Comparison of ENCODE assay signal across 9 cellular contexts in genomic region chr17:2347805-2348685, GRCh38. TPM values are rescaled to one million over a fixed set of nuclear protein-coding genes. Genes with fewer than 3 reads are reported as not detected.
A peak's percentile ranks its signal among the peaks of the same experiment; 100 is the strongest.
DNase-seq lines count a peak whose midpoint lies in the region; ATAC-seq and TF ChIP-seq lines count a peak whose summit lies in the region.
"Had no signal": no experiment of that assay in that cellular context is flagged by ENCODE, and none has a peak within 500 bp of the region (broad histone marks: within the 10 kb centered on the region; RNA-seq: fewer than 3 reads in every experiment).

No MANE protein-coding gene starts in this region.

- peaks cover 12% of the 10 kb centered on the region for H3K4me1 ChIP-seq in left ventricle myocardium inferior
- H3K4me1 ChIP-seq in psoas muscle: peaks cover 18% of the 10 kb centered on the region
- peaks cover 2% of the 10 kb centered on the region for H3K4me1 ChIP-seq in CD8-positive, alpha-beta memory T cell (ENCODE audit: insufficient read depth, low read length)

- 53 to 55% (median 55%) methylated on average over 11 of the region's 11 CpGs for WGBS in psoas muscle, 3 donors

- H3K4me1 Mint-ChIP-seq in activated T-cell treated with anti-CD3 and anti-CD28 coated beads, Interleukin-2, amount 50 U/mL, for 4 hours (ENCODE audit: low read depth): peaks cover 7% of the 10 kb centered on the region
- peaks cover 7 to 18% (median 9%) of the 10 kb centered on the region in 3 donors for H3K4me1 Mint-ChIP-seq in CD8-positive, alpha-beta memory T cell

- H3K27ac Mint-ChIP-seq in CD8-positive, alpha-beta memory T cell: peak overlapping the region in 1 of 8 donors; percentile 65
- H3K27ac Mint-ChIP-seq: CD4-positive, CD25-positive, alpha-beta regulatory T cell had no signal

- DNase-seq in Right ventricle myocardium inferior (ENCODE audit: missing footprints): no peak
- no peak for DNase-seq in left ventricle myocardium inferior
- DNase-seq in SHP77 treated with DMSO at 0.1 percent for 48 hours (lab: John Stamatoyannopoulos, UW): peak; percentile 85
- DNase-seq in head of caudate nucleus: peak in 36 of 42 donors; percentile 19 to 89 (median 62)
- DNase-seq in psoas muscle: peak; percentile 71 to 88
- no peak for DNase-seq in activated T-cell treated with anti-CD3 and anti-CD28 coated beads, Interleukin-2, amount 50 U/mL, for 4 hours
- no peak for DNase-seq in CD8-positive, alpha-beta memory T cell
- DNase-seq: CD4-positive, CD25-positive, alpha-beta regulatory T cell had no signal

- H3K27ac ChIP-seq in left ventricle myocardium inferior (replicated peaks) (no peak overlapping the region), psoas muscle (peak overlapping the region; percentile 68)
- H3K27ac ChIP-seq in CD8-positive, alpha-beta memory T cell (ENCODE audit: low read depth, low read length): no peak overlapping the region

- H3K36me3 ChIP-seq in left ventricle myocardium inferior (peaks cover 16% of the 10 kb centered on the region), psoas muscle (ENCODE audit: insufficient read depth in 1 of 2, low read depth in 1 of 2) (peaks cover 0 to 17% of the 10 kb centered on the region in 2 donors)
- H3K36me3 ChIP-seq in CD8-positive, alpha-beta memory T cell (ENCODE audit: insufficient read depth, low read length): peaks cover 11% of the 10 kb centered on the region

- ATAC-seq in Right ventricle myocardium inferior (peak; percentile 66), psoas muscle (peak; percentile 96 to 98 (median 97)), GM21737 (IDR thresholded peaks at IDR 0.05; ENCODE audit: unreplicated experiment) (no peak)
- no peak for ATAC-seq in activated T-cell treated with anti-CD3 and anti-CD28 coated beads, Interleukin-2, amount 50 U/mL, for 4 hours

- H3K27me3 Mint-ChIP-seq in activated T-cell treated with anti-CD3 and anti-CD28 coated beads, Interleukin-2, amount 50 U/mL, for 4 hours (ENCODE audit: low read depth): no peaks in the 10 kb centered on the region
- no peaks in the 10 kb centered on the region for H3K27me3 Mint-ChIP-seq in CD8-positive, alpha-beta memory T cell
- H3K27me3 Mint-ChIP-seq: CD4-positive, CD25-positive, alpha-beta regulatory T cell had no signal

- H3K27me3 ChIP-seq in left ventricle myocardium inferior (ENCODE audit: low read depth): no peaks in the 10 kb centered on the region
- no peaks in the 10 kb centered on the region for H3K27me3 ChIP-seq in psoas muscle (ENCODE audit: insufficient read depth in 3 of 3, low read length in 2 of 3)
- no peaks in the 10 kb centered on the region for H3K27me3 ChIP-seq in CD8-positive, alpha-beta memory T cell (ENCODE audit: insufficient read depth, low read length, poor library complexity, severe bottlenecking)

- no peak overlapping the region for H3K4me3 Mint-ChIP-seq in activated T-cell treated with anti-CD3 and anti-CD28 coated beads, Interleukin-2, amount 50 U/mL, for 4 hours
- H3K4me3 Mint-ChIP-seq in CD8-positive, alpha-beta memory T cell: no peak overlapping the region
- H3K4me3 Mint-ChIP-seq: CD4-positive, CD25-positive, alpha-beta regulatory T cell had no signal

- H3K4me3 ChIP-seq in left ventricle myocardium inferior (no peak overlapping the region), psoas muscle (peak overlapping the region; percentile 13)
- H3K4me3 ChIP-seq in CD8-positive, alpha-beta memory T cell (ENCODE audit: low read length): no peak overlapping the region

- POLR2A ChIA-PET in CD8-positive, alpha-beta memory T cell (lab: Charles Lee): interaction anchor here (1.0 kb wide), 1 partner anchor 12 kb away, joined by 3 read pairs; the partner anchor contains the start of gene TSR1

- TF ChIP-seq CTCF in left ventricle myocardium inferior (IDR thresholded peaks at IDR 0.05; ENCODE audit: borderline replicate concordance) (no peak), psoas muscle (IDR thresholded peaks at IDR 0.05) (no peak)

- no peaks in the 10 kb centered on the region for H3K9me3 Mint-ChIP-seq in activated T-cell treated with anti-CD3 and anti-CD28 coated beads, Interleukin-2, amount 50 U/mL, for 4 hours
- H3K9me3 Mint-ChIP-seq in CD8-positive, alpha-beta memory T cell: no peaks in the 10 kb centered on the region
- H3K9me3 Mint-ChIP-seq: CD4-positive, CD25-positive, alpha-beta regulatory T cell had no signal

- intact Hi-C loops in Right ventricle myocardium inferior (cut with DNase I) (no loop called here), left ventricle myocardium inferior (cut with micrococcal nuclease) (no loop called here), head of caudate nucleus (cut with DNase I) (no loop called here), psoas muscle (cut with DNase I) (no loop called here)

- H3K9me3 ChIP-seq in left ventricle myocardium inferior (replicated peaks) (no peaks in the 10 kb centered on the region), psoas muscle (no peaks in the 10 kb centered on the region)
- no peaks in the 10 kb centered on the region for H3K9me3 ChIP-seq in CD8-positive, alpha-beta memory T cell (ENCODE audit: low read length)

- peaks cover 4% of the 10 kb centered on the region for H3K36me3 Mint-ChIP-seq in activated T-cell treated with anti-CD3 and anti-CD28 coated beads, Interleukin-2, amount 50 U/mL, for 4 hours (ENCODE audit: insufficient read depth)
- H3K36me3 Mint-ChIP-seq in CD8-positive, alpha-beta memory T cell: peaks cover 0 to 34% (median 2%) of the 10 kb centered on the region in 3 donors
- H3K36me3 Mint-ChIP-seq: CD4-positive, CD25-positive, alpha-beta regulatory T cell had no signal

- CTCF ChIA-PET in CD8-positive, alpha-beta memory T cell (lab: Charles Lee): interaction anchor here (1.4 to 1.6 kb wide), 2 partner anchors 9 to 34 kb away, joined by 5 to 8 read pairs; no protein-coding TSS in a partner anchor

RNA-seq across cellular contexts. Expression of gene SGSM2, which starts 10.7 kb away (rescaled TPM):
- total RNA-seq in Right ventricle myocardium inferior (26.3 TPM), left ventricle myocardium inferior (24.5 TPM), psoas muscle (10 to 100 TPM; 12.1 to 25.6 (median 18.6) TPM)
- 10 to 100 TPM in 1 of 3 donors, 1 to 10 TPM in 2; 9.6 to 13.5 (median 9.6) TPM for polyA plus RNA-seq in psoas muscle
- total RNA-seq in activated T-cell treated with anti-CD3 and anti-CD28 coated beads, Interleukin-2, amount 50 U/mL, for 4 hours: 10 to 100 TPM; 40.1 to 41.3 (median 40.6) TPM
- 10 to 100 TPM; 39.8 to 43.1 TPM for total RNA-seq in CD8-positive, alpha-beta memory T cell
- 16.3 TPM for polyA plus RNA-seq in CD8-positive, alpha-beta memory T cell

RNA-seq across cellular contexts. Expression of gene TSR1, which starts 11.8 kb away (rescaled TPM):
- total RNA-seq in Right ventricle myocardium inferior (20.2 TPM), left ventricle myocardium inferior (19.0 TPM), psoas muscle (10 to 100 TPM; 36.6 to 64.2 (median 54.7) TPM)
- 10 to 100 TPM; 31.0 to 63.4 (median 50.9) TPM for polyA plus RNA-seq in psoas muscle
- total RNA-seq in activated T-cell treated with anti-CD3 and anti-CD28 coated beads, Interleukin-2, amount 50 U/mL, for 4 hours: 100 to 1,000 TPM; 143 to 159 (median 156) TPM
- total RNA-seq in CD8-positive, alpha-beta memory T cell: 10 to 100 TPM; 97.7 to 99.4 TPM
- 22.0 TPM for polyA plus RNA-seq in CD8-positive, alpha-beta memory T cell

RNA-seq across cellular contexts. Expression of gene SRR, which starts 44.3 kb away (rescaled TPM):
- total RNA-seq in Right ventricle myocardium inferior (11.0 TPM), left ventricle myocardium inferior (8.2 TPM), psoas muscle (1 to 10 TPM; 3.9 to 9.1 (median 5.4) TPM)
- 1 to 10 TPM; 2.2 to 9.6 (median 3.0) TPM for polyA plus RNA-seq in psoas muscle
- 1 to 10 TPM; 2.5 to 6.5 (median 6.1) TPM for total RNA-seq in activated T-cell treated with anti-CD3 and anti-CD28 coated beads, Interleukin-2, amount 50 U/mL, for 4 hours
- 10 to 100 TPM; 11.7 to 13.4 TPM for total RNA-seq in CD8-positive, alpha-beta memory T cell
- polyA plus RNA-seq in CD8-positive, alpha-beta memory T cell: 5.7 TPM

RNA-seq across cellular contexts. Expression of gene SMG6, which starts 44.5 kb away (rescaled TPM):
- 21.0 TPM for total RNA-seq in Right ventricle myocardium inferior
- 22.1 TPM for total RNA-seq in left ventricle myocardium inferior
- 10 to 100 TPM; 16.3 to 24.1 (median 19.7) TPM for total RNA-seq in psoas muscle
- polyA plus RNA-seq in psoas muscle: 10 to 100 TPM in 2 of 3 donors, 1 to 10 TPM in 1; 9.4 to 14.3 (median 11.6) TPM
- total RNA-seq in activated T-cell treated with anti-CD3 and anti-CD28 coated beads, Interleukin-2, amount 50 U/mL, for 4 hours: 10 to 100 TPM; 27.9 to 36.1 (median 30.7) TPM
- total RNA-seq in CD8-positive, alpha-beta memory T cell: 10 to 100 TPM; 53.3 to 54.1 TPM
- polyA plus RNA-seq in CD8-positive, alpha-beta memory T cell: 11.2 TPM

RNA-seq across cellular contexts. Expression of gene MNT, which starts 52.8 kb away (rescaled TPM):
- 10.9 TPM for total RNA-seq in Right ventricle myocardium inferior
- total RNA-seq in left ventricle myocardium inferior: 9.9 TPM
- 10 to 100 TPM in 1 of 4 donors, 1 to 10 TPM in 3; 6.6 to 11.7 (median 8.0) TPM for total RNA-seq in psoas muscle
- polyA plus RNA-seq in psoas muscle: 1 to 10 TPM; 2.5 to 9.2 (median 4.3) TPM
- 10 to 100 TPM; 27.8 to 30.7 (median 29.5) TPM for total RNA-seq in activated T-cell treated with anti-CD3 and anti-CD28 coated beads, Interleukin-2, amount 50 U/mL, for 4 hours
- 10 to 100 TPM; 21.5 to 24.3 TPM for total RNA-seq in CD8-positive, alpha-beta memory T cell
- polyA plus RNA-seq in CD8-positive, alpha-beta memory T cell: 1.2 TPM

Comparison
In these comparisons a context has a peak if more than half of its experiments do, and no peak if none do; other contexts are left out.
1. ATAC-seq: peak in Right ventricle myocardium inferior (single experiment) and psoas muscle (4 of 4); none in activated T-cell treated with anti-CD3 and anti-CD28 coated beads, Interleukin-2, amount 50 U/mL, for 4 hours (0 of 2) and GM21737 (single experiment).
2. DNase-seq: peak in SHP77 treated with DMSO at 0.1 percent for 48 hours (single experiment), head of caudate nucleus (36 of 42) and psoas muscle (2 of 2); none in Right ventricle myocardium inferior (single experiment), left ventricle myocardium inferior (single experiment), activated T-cell treated with anti-CD3 and anti-CD28 coated beads, Interleukin-2, amount 50 U/mL, for 4 hours (single experiment) and CD8-positive, alpha-beta memory T cell (0 of 5).